ENCODE assay signal across 23 cellular contexts in genomic region chr17:21345236-21345635, GRCh38. TPM values are rescaled to one million over a fixed set of nuclear protein-coding genes. Genes with fewer than 3 reads are reported as not detected.
DNase-seq lines count a peak whose midpoint lies in the region; ATAC-seq and TF ChIP-seq lines count a peak whose summit lies in the region.
"Had no signal": no experiment of that assay in that cellular context is flagged by ENCODE, and none has a peak within 500 bp of the region (broad histone marks: within the 10 kb centered on the region; RNA-seq: fewer than 3 reads in every experiment).

No MANE protein-coding gene starts in this region.

- H3K4me1 ChIP-seq in BLaER1, result peaks cover 70% of the 10 kb centered on the region
- no peaks in the 10 kb centered on the region for H3K4me1 ChIP-seq in HEK293 (ENCODE audit: control insufficient read depth, insufficient read depth, low read length)
- H3K4me1 ChIP-seq in mammary epithelial cell (ENCODE audit: insufficient read depth, low read length), result peaks cover 3% of the 10 kb centered on the region
- H3K4me1 ChIP-seq in osteoblast (ENCODE audit: insufficient read depth, low read length), result no peaks in the 10 kb centered on the region
- H3K4me1 ChIP-seq: prostate gland, suprapubic skin had no signal

- no peak overlapping the region for H3K4me3 Mint-ChIP-seq in Calu3 (ENCODE audit: low read depth, unreplicated experiment)
- H3K4me3 Mint-ChIP-seq: activated naive CD4-positive, alpha-beta T cell treated with anti-CD3 and anti-CD28 coated beads, Interleukin-2, amount 50 U/mL, for 24 hours; CD8-positive, alpha-beta memory T cell; natural killer cell treated with Interleukin-12 subunit alpha and Interleukin-12 subunit beta and Interleukin-15 and Interleukin-18, amount 100 ng/mL, for 72 hours; T-helper 17 cell had no signal

- H4K20me1 ChIP-seq in BLaER1 (no peaks in the 10 kb centered on the region), mammary epithelial cell (ENCODE audit: insufficient read depth, low read length) (no peaks in the 10 kb centered on the region), osteoblast (ENCODE audit: insufficient read depth, low read length) (no peaks in the 10 kb centered on the region)

- no peaks in the 10 kb centered on the region for H3K27me3 ChIP-seq in BLaER1
- no peaks in the 10 kb centered on the region for H3K27me3 ChIP-seq in mammary epithelial cell (ENCODE audit: insufficient read depth, low read length)
- no peaks in the 10 kb centered on the region for H3K27me3 ChIP-seq in osteoblast (ENCODE audit: insufficient read depth, low read length)
- H3K27me3 ChIP-seq: heart left ventricle, suprapubic skin had no signal

- H3K9me3 Mint-ChIP-seq in Calu3 (ENCODE audit: low read depth, unreplicated experiment), result no peaks in the 10 kb centered on the region
- H3K9me3 Mint-ChIP-seq: activated naive CD4-positive, alpha-beta T cell treated with anti-CD3 and anti-CD28 coated beads, Interleukin-2, amount 50 U/mL, for 24 hours; natural killer cell treated with Interleukin-12 subunit alpha and Interleukin-12 subunit beta and Interleukin-15 and Interleukin-18, amount 100 ng/mL, for 72 hours had no signal

- H3K9me3 ChIP-seq in BLaER1, result no peaks in the 10 kb centered on the region
- H3K9me3 ChIP-seq in HEK293 (ENCODE audit: control insufficient read depth, insufficient read depth, low read depth, low read length), result no peaks in the 10 kb centered on the region
- no peaks in the 10 kb centered on the region for H3K9me3 ChIP-seq in mammary epithelial cell (replicated peaks; ENCODE audit: insufficient read depth, low read length)
- H3K9me3 ChIP-seq in osteoblast (ENCODE audit: low read depth, low read length), result no peaks in the 10 kb centered on the region
- H3K9me3 ChIP-seq: heart left ventricle, prostate gland, suprapubic skin had no signal

- no peaks in the 10 kb centered on the region for H3K27me3 Mint-ChIP-seq in Calu3 (ENCODE audit: unreplicated experiment)
- H3K27me3 Mint-ChIP-seq: activated naive CD4-positive, alpha-beta T cell treated with anti-CD3 and anti-CD28 coated beads, Interleukin-2, amount 50 U/mL, for 24 hours; CD8-positive, alpha-beta memory T cell; natural killer cell treated with Interleukin-12 subunit alpha and Interleukin-12 subunit beta and Interleukin-15 and Interleukin-18, amount 100 ng/mL, for 72 hours had no signal

- no peak overlapping the region for H2AFZ ChIP-seq in mammary epithelial cell (ENCODE audit: low read depth, low read length)
- H2AFZ ChIP-seq in osteoblast (ENCODE audit: low read length), result no peak overlapping the region

- H3K36me3 ChIP-seq in BLaER1 (no peaks in the 10 kb centered on the region), HEK293 (ENCODE audit: control insufficient read depth in 2 of 2, insufficient read depth in 1 of 2, low read length in 2 of 2) (no peaks in the 10 kb centered on the region), mammary epithelial cell (ENCODE audit: insufficient read depth, low read length) (no peaks in the 10 kb centered on the region), osteoblast (ENCODE audit: insufficient read depth, low read length) (no peaks in the 10 kb centered on the region)
- H3K36me3 ChIP-seq: heart left ventricle, prostate gland, suprapubic skin had no signal

- POLR2A ChIA-PET in HEK293 (lab: Yijun Ruan, JAX), result no interaction called here

- CTCF ChIA-PET in HEK293 (lab: Yijun Ruan, JAX) (no interaction called here), mammary epithelial cell (lab: Charles Lee; ENCODE audit: low non-redundant PET) (no interaction called here), Calu3 (lab: Charles Lee) (no interaction called here)

- H3K4me3 ChIP-seq in BLaER1 (peak overlapping the region; percentile 39; the same call in 1 of the 2 replicates), HEK293 (ENCODE audit: low read depth, low read length) (no peak overlapping the region), mammary epithelial cell (replicated peaks in 1 of 3; ENCODE audit: insufficient read depth in 1 of 3, low read depth in 2 of 3, low read length in 3 of 3) (no peak overlapping the region), osteoblast (ENCODE audit: insufficient read depth, low read length) (no peak overlapping the region)
- H3K4me3 ChIP-seq: heart left ventricle, prostate gland, suprapubic skin had no signal

- intact Hi-C loops in mammary epithelial cell (cut with micrococcal nuclease) (no loop called here), Calu3 (cut with micrococcal nuclease; ENCODE audit: unreplicated experiment) (no loop called here)

- no peak overlapping the region for H3K27ac Mint-ChIP-seq in Calu3 (ENCODE audit: unreplicated experiment)
- H3K27ac Mint-ChIP-seq: activated naive CD4-positive, alpha-beta T cell treated with anti-CD3 and anti-CD28 coated beads, Interleukin-2, amount 50 U/mL, for 24 hours; CD8-positive, alpha-beta memory T cell; natural killer cell treated with Interleukin-12 subunit alpha and Interleukin-12 subunit beta and Interleukin-15 and Interleukin-18, amount 100 ng/mL, for 72 hours; T-helper 17 cell had no signal

- H3K4me1 Mint-ChIP-seq in Calu3 (ENCODE audit: low read depth, unreplicated experiment), result no peaks in the 10 kb centered on the region
- H3K4me1 Mint-ChIP-seq: activated naive CD4-positive, alpha-beta T cell treated with anti-CD3 and anti-CD28 coated beads, Interleukin-2, amount 50 U/mL, for 24 hours had no signal

- dilution Hi-C loops in mammary epithelial cell (cut with HindIII; ENCODE audit: low sequenced_read_pairs), result no loop called here

- 25% methylated on average over 10 of the region's 10 CpGs for WGBS in mammary epithelial cell (ENCODE audit: low coverage, missing lambda C conversion rate)

- H3K9ac ChIP-seq in BLaER1 (peak overlapping the region; percentile 67), mammary epithelial cell (ENCODE audit: insufficient read depth, low read length) (no peak overlapping the region)

- in situ Hi-C loops in mammary epithelial cell (cut with MboI; ENCODE audit: low sequenced_read_pairs in 2 of 2), result no loop called here

- peaks cover 5% of the 10 kb centered on the region for H3K36me3 Mint-ChIP-seq in Calu3 (ENCODE audit: insufficient read depth, unreplicated experiment)
- H3K36me3 Mint-ChIP-seq: activated naive CD4-positive, alpha-beta T cell treated with anti-CD3 and anti-CD28 coated beads, Interleukin-2, amount 50 U/mL, for 24 hours; CD8-positive, alpha-beta memory T cell; natural killer cell treated with Interleukin-12 subunit alpha and Interleukin-12 subunit beta and Interleukin-15 and Interleukin-18, amount 100 ng/mL, for 72 hours had no signal

- TF ChIP-seq CTCF in HEK293 (tag by site-specific recombination; IDR thresholded peaks at IDR 0.05) (no peak), mammary epithelial cell (conservative IDR thresholded peaks at IDR 0.05 in 1 of 2, IDR thresholded peaks at IDR 0.05 in 1 of 2; ENCODE audit: extremely low read depth in 1 of 2, insufficient read depth in 1 of 2, low read depth in 1 of 2, low read length in 2 of 2) (no peak), osteoblast (IDR thresholded peaks at IDR 0.05; ENCODE audit: extremely low read depth, low read depth, low read length) (no peak), Calu3 (IDR thresholded peaks at IDR 0.05; ENCODE audit: unreplicated experiment) (no peak)

- H3K4me2 ChIP-seq in BLaER1, result peak overlapping the region; percentile 81
- peak overlapping the region; percentile 30 for H3K4me2 ChIP-seq in mammary epithelial cell (ENCODE audit: insufficient read depth, low read depth, low read length)
- H3K4me2 ChIP-seq in osteoblast (ENCODE audit: insufficient read depth, low read length), result no peak overlapping the region

- H3K79me2 ChIP-seq in mammary epithelial cell (ENCODE audit: insufficient read depth, low read length) (no peaks in the 10 kb centered on the region), osteoblast (ENCODE audit: insufficient read depth, low read length) (no peaks in the 10 kb centered on the region)

- H3K27ac ChIP-seq in BLaER1, result peak overlapping the region; percentile 79
- no peak overlapping the region for H3K27ac ChIP-seq in HEK293 (ENCODE audit: extremely low read depth, low read depth, low read length)
- H3K27ac ChIP-seq in mammary epithelial cell (ENCODE audit: insufficient read depth, low read depth, low read length), result no peak overlapping the region
- no peak overlapping the region for H3K27ac ChIP-seq in osteoblast (ENCODE audit: low read depth, low read length)
- H3K27ac ChIP-seq: heart left ventricle, prostate gland, suprapubic skin had no signal

- ATAC-seq in HG02642 (IDR thresholded peaks at IDR 0.05; ENCODE audit: poor library complexity, unreplicated experiment) (no peak), HG03280 (IDR thresholded peaks at IDR 0.05; ENCODE audit: unreplicated experiment) (no peak)
- ATAC-seq: natural killer cell treated with Interleukin-12 subunit alpha and Interleukin-12 subunit beta and Interleukin-15 and Interleukin-18, amount 100 ng/mL, for 72 hours; T-helper 17 cell had no signal

- no TSS peak for BruUV-seq in mammary epithelial cell (replicated peaks; lab: Mats Ljungman, UMichigan)
- no TSS peak for BruUV-seq in Calu3 (replicated peaks; lab: Mats Ljungman, UMichigan)

- DNase-seq in mammary epithelial cell, result peak; percentile 45
- DNase-seq in osteoblast (ENCODE audit: insufficient read length, low spot score, missing footprints), result peak; percentile 19
- no peak for DNase-seq in Calu3
- DNase-seq: activated CD4-positive, alpha-beta T cell treated with anti-CD3 and anti-CD28 coated beads, Interleukin-2, amount 50 U/mL, for 4 hours; activated T-cell treated with anti-CD3 and anti-CD28 coated beads for 4 hours; CD8-positive, alpha-beta memory T cell; DMS79 treated with DMSO at 0.1 percent for 48 hours; mesenchymal stem cell; NCI-H187; NCI-H446; NK-92 treated with Interleukin-12 subunit alpha and Interleukin-12 subunit beta, amount 100 ng/mL, for 24 hours; SHP77; stimulated activated CD8-positive, alpha-beta memory T cell treated with anti-CD3 and anti-CD28 coated beads, Interleukin-4, amount 100 ng/mL, for 48 hours; T-helper 17 cell had no signal

TF ChIP-seq in HEK293, 187 proteins besides CTCF, POLR2A, EP300 and RAD21:
- TF ChIP-seq ZNF544 (tag by site-specific recombination; IDR thresholded peaks at IDR 0.05) (no peak), GLIS2 (tag by site-specific recombination; IDR thresholded peaks at IDR 0.05) (peak; percentile 34; the same call in 1 of the 2 replicates)

RNA-seq across cellular contexts. Expression of gene KCNJ12, which starts 30.9 kb away (rescaled TPM):
- total RNA-seq in mammary epithelial cell (not detected), osteoblast (under 0.01 and 0.29 TPM in 2 replicates), Calu3 (2022) (not detected in 2 replicates)
- 0.11 TPM for polyA plus RNA-seq in mammary epithelial cell
- not detected for polyA minus RNA-seq in mammary epithelial cell
- total RNA-seq: CD8-positive, alpha-beta memory T cell; natural killer cell treated with Interleukin-12 subunit alpha and Interleukin-12 subunit beta and Interleukin-15 and Interleukin-18, amount 100 ng/mL, for 72 hours had no signal
- polyA plus RNA-seq: CD8-positive, alpha-beta memory T cell had no signal
